Comparison of ENCODE assay signal across 1 cellular context in genomic region chr20:51516855-51517254, GRCh38.
TF ChIP-seq lines count a peak whose summit lies in the region.

No MANE protein-coding gene starts in this region.

TF ChIP-seq in HepG2, 621 proteins besides CTCF, POLR2A, EP300 and RAD21:
- no peak for TF ChIP-seq ZNF280B (CRISPR knock-in tag; IDR thresholded peaks at IDR 0.05; ENCODE audit: borderline replicate concordance)
- peak; percentile 62 for TF ChIP-seq CEBPB (IDR thresholded peaks at IDR 0.05; ENCODE audit: borderline replicate concordance, low read depth, low read length)
